18 cellular contexts compared by ENCODE assay signal in genomic region chr3:181327349-181327748, GRCh38.
"Had no signal": no experiment of that assay in that cellular context is flagged by ENCODE, and none has a peak within 500 bp of the region (broad histone marks: within the 10 kb centered on the region; RNA-seq: fewer than 3 reads in every experiment).

No MANE protein-coding gene starts in this region.

- H3K4me1 ChIP-seq: left lung, pancreas, right lobe of liver had no signal

- H3K36me3 ChIP-seq: left lung, pancreas, right lobe of liver, stomach, thoracic aorta had no signal

- H3K36me3 Mint-ChIP-seq: activated naive CD8-positive, alpha-beta T cell treated with anti-CD3 and anti-CD28 coated beads for 36 hours; stimulated activated effector memory CD8-positive, alpha-beta T cell treated with anti-CD3 and anti-CD28 coated beads, Interleukin-12 subunit alpha, Interleukin-12 subunit beta, amount 100 ng/mL, for 72 hours had no signal

- ATAC-seq: activated CD8-positive, alpha-beta T cell treated with anti-CD3 and anti-CD28 coated beads for 36 hours; activated T-helper 17 cell treated with anti-CD3 and anti-CD28 coated beads, Interleukin-2, amount 50 U/mL, for 72 hours; stimulated activated effector memory CD8-positive, alpha-beta T cell treated with anti-CD3 and anti-CD28 coated beads, Interleukin-12 subunit alpha, Interleukin-12 subunit beta, amount 100 ng/mL, for 72 hours had no signal

- H3K27me3 ChIP-seq: left lung, pancreas, right lobe of liver, stomach had no signal

- H3K27ac ChIP-seq: hepatocyte, left lung, pancreas, right lobe of liver, stomach, thoracic aorta had no signal

- H3K4me3 Mint-ChIP-seq: activated CD4-positive, alpha-beta T cell treated with anti-CD3 and anti-CD28 coated beads, Interleukin-2, amount 10 ng/mL, durations not matched to agents 24 days and 14 days; activated CD8-positive, alpha-beta T cell treated with anti-CD3 and anti-CD28 coated beads for 36 hours; activated naive CD8-positive, alpha-beta T cell treated with anti-CD3 and anti-CD28 coated beads for 36 hours; activated T-helper 17 cell treated with anti-CD3 and anti-CD28 coated beads, Interleukin-2, amount 50 U/mL, for 72 hours; neural crest cell; stimulated activated effector memory CD8-positive, alpha-beta T cell treated with anti-CD3 and anti-CD28 coated beads, Interleukin-12 subunit alpha, Interleukin-12 subunit beta, amount 100 ng/mL, for 72 hours had no signal

- H3K9me3 ChIP-seq: left lung, pancreas, right lobe of liver, stomach, thoracic aorta had no signal

- H3K4me2 ChIP-seq: hepatocyte had no signal

- H3K4me1 Mint-ChIP-seq: activated CD4-positive, alpha-beta T cell treated with anti-CD3 and anti-CD28 coated beads, Interleukin-2, amount 10 ng/mL, durations not matched to agents 24 days and 14 days; activated naive CD8-positive, alpha-beta T cell treated with anti-CD3 and anti-CD28 coated beads for 36 hours; activated T-helper 17 cell treated with anti-CD3 and anti-CD28 coated beads, Interleukin-2, amount 50 U/mL, for 72 hours; stimulated activated effector memory CD8-positive, alpha-beta T cell treated with anti-CD3 and anti-CD28 coated beads, Interleukin-12 subunit alpha, Interleukin-12 subunit beta, amount 100 ng/mL, for 72 hours had no signal

- H3K27me3 Mint-ChIP-seq: activated CD4-positive, alpha-beta T cell treated with anti-CD3 and anti-CD28 coated beads, Interleukin-2, amount 10 ng/mL, durations not matched to agents 24 days and 14 days had no signal

- H3K79me2 ChIP-seq: hepatocyte had no signal

- DNase-seq: activated naive CD4-positive, alpha-beta T cell; activated naive CD8-positive, alpha-beta T cell treated with anti-CD3 and anti-CD28 coated beads for 36 hours; activated T-cell treated with anti-CD3 and anti-CD28 coated beads, Interleukin-2, amount 50 U/mL, for 1 hour; amniotic stem cell; effector memory CD4-positive, alpha-beta T cell; left lung; pancreas; right lobe of liver; stimulated activated CD4-positive, alpha-beta T cell treated with anti-CD3 and anti-CD28 coated beads, Interleukin-4, amount 100 ng/mL, for 24 hours; stomach; T-helper 9 cell had no signal

- H3K4me3 ChIP-seq: hepatocyte, left lung, pancreas, right lobe of liver, stomach, thoracic aorta had no signal

- H3K27ac Mint-ChIP-seq: activated CD4-positive, alpha-beta T cell treated with anti-CD3 and anti-CD28 coated beads, Interleukin-2, amount 10 ng/mL, durations not matched to agents 24 days and 14 days; activated CD8-positive, alpha-beta T cell treated with anti-CD3 and anti-CD28 coated beads for 36 hours; activated naive CD8-positive, alpha-beta T cell treated with anti-CD3 and anti-CD28 coated beads for 36 hours; activated T-helper 17 cell treated with anti-CD3 and anti-CD28 coated beads, Interleukin-2, amount 50 U/mL, for 72 hours; stimulated activated effector memory CD8-positive, alpha-beta T cell treated with anti-CD3 and anti-CD28 coated beads, Interleukin-12 subunit alpha, Interleukin-12 subunit beta, amount 100 ng/mL, for 72 hours had no signal
